ENCODE assay signal across 16 cellular contexts in genomic region chr15:65413760-65414144, GRCh38. TPM values are rescaled to one million over a fixed set of nuclear protein-coding genes. Genes with fewer than 3 reads are reported as not detected.
"Had no signal": no experiment of that assay in that cellular context is flagged by ENCODE, and none has a peak within 500 bp of the region (broad histone marks: within the 10 kb centered on the region; RNA-seq: fewer than 3 reads in every experiment).

No MANE protein-coding gene starts in this region.

- H3K36me3 ChIP-seq: brain microvascular endothelial cell, esophagus muscularis mucosa, heart left ventricle, left lung, thyroid gland, vagina had no signal

- H3K36me3 Mint-ChIP-seq: activated naive CD4-positive, alpha-beta T cell treated with anti-CD3 and anti-CD28 coated beads, Interleukin-2, amount 10 ng/mL, durations not matched to agents 7 days and 5 days; memory B cell; stimulated activated effector memory CD8-positive, alpha-beta T cell treated with anti-CD3 and anti-CD28 coated beads, Interleukin-12 subunit alpha, Interleukin-12 subunit beta, amount 100 ng/mL, for 72 hours had no signal

- H3K9me3 Mint-ChIP-seq: activated naive CD4-positive, alpha-beta T cell treated with anti-CD3 and anti-CD28 coated beads, Interleukin-2, amount 10 ng/mL, durations not matched to agents 7 days and 5 days; activated T-helper 2 cell treated with anti-CD3 and anti-CD28 coated beads, Interferon-gamma antibody, Interleukin-2, Interleukin-4, amounts not matched to agents 10 μg/mL and 5 μg/mL and 100 μg/mL, durations not matched to agents 14 hours and 24 hours and 36 hours; memory B cell; stimulated activated effector memory CD8-positive, alpha-beta T cell treated with anti-CD3 and anti-CD28 coated beads, Interleukin-12 subunit alpha, Interleukin-12 subunit beta, amount 100 ng/mL, for 72 hours had no signal

- ATAC-seq: activated CD4-positive, CD25-positive, alpha-beta regulatory T cell treated with anti-CD3 and anti-CD28 coated beads, Interleukin-2, amount 50 U/mL, for 24 hours; heart left ventricle; left lung; right cardiac atrium; stimulated activated effector memory CD8-positive, alpha-beta T cell treated with anti-CD3 and anti-CD28 coated beads, Interleukin-12 subunit alpha, Interleukin-12 subunit beta, amount 100 ng/mL, for 72 hours; T-helper 17 cell had no signal

- H3K27ac ChIP-seq: brain microvascular endothelial cell, esophagus muscularis mucosa, heart left ventricle, left lung, thyroid gland had no signal

- H3K4me1 Mint-ChIP-seq: activated naive CD4-positive, alpha-beta T cell treated with anti-CD3 and anti-CD28 coated beads, Interleukin-2, amount 10 ng/mL, durations not matched to agents 7 days and 5 days had no signal

- H3K27me3 ChIP-seq: brain microvascular endothelial cell, thyroid gland, vagina had no signal

- H3K9me3 ChIP-seq: esophagus muscularis mucosa, heart left ventricle, left lung, thyroid gland, vagina had no signal

- H3K4me3 Mint-ChIP-seq: activated naive CD4-positive, alpha-beta T cell treated with anti-CD3 and anti-CD28 coated beads, Interleukin-2, amount 10 ng/mL, durations not matched to agents 7 days and 5 days; memory B cell; stimulated activated effector memory CD8-positive, alpha-beta T cell treated with anti-CD3 and anti-CD28 coated beads, Interleukin-12 subunit alpha, Interleukin-12 subunit beta, amount 100 ng/mL, for 72 hours; T-helper 17 cell had no signal

- H3K4me2 ChIP-seq: smooth muscle cell had no signal

- H3K4me3 ChIP-seq: esophagus muscularis mucosa, heart left ventricle, left lung, smooth muscle cell, thyroid gland, vagina had no signal

- H3K27ac Mint-ChIP-seq: activated naive CD4-positive, alpha-beta T cell treated with anti-CD3 and anti-CD28 coated beads, Interleukin-2, amount 10 ng/mL, durations not matched to agents 7 days and 5 days; activated T-helper 2 cell treated with anti-CD3 and anti-CD28 coated beads, Interferon-gamma antibody, Interleukin-2, Interleukin-4, amounts not matched to agents 10 μg/mL and 5 μg/mL and 100 μg/mL, durations not matched to agents 14 hours and 24 hours and 36 hours; memory B cell; stimulated activated effector memory CD8-positive, alpha-beta T cell treated with anti-CD3 and anti-CD28 coated beads, Interleukin-12 subunit alpha, Interleukin-12 subunit beta, amount 100 ng/mL, for 72 hours; T-helper 17 cell had no signal

- DNase-seq: activated naive CD4-positive, alpha-beta T cell treated with anti-CD3 and anti-CD28 coated beads, Interleukin-2, amount 10 ng/mL, durations not matched to agents 7 days and 5 days; brain microvascular endothelial cell; foreskin fibroblast; heart left ventricle; left lung; right cardiac atrium; T-helper 17 cell; thyroid gland had no signal

RNA-seq across cellular contexts. Expression of gene IGDCC3, which starts 36.0 kb away (rescaled TPM):
- total RNA-seq: activated T-helper 2 cell treated with anti-CD3 and anti-CD28 coated beads, Interferon-gamma antibody, Interleukin-2, Interleukin-4, amounts not matched to agents 10 μg/mL and 5 μg/mL and 100 μg/mL, durations not matched to agents 14 hours and 24 hours and 36 hours; dermis microvascular lymphatic vessel endothelial cell; T-helper 17 cell had no signal
